In the genomic region with DNA sequence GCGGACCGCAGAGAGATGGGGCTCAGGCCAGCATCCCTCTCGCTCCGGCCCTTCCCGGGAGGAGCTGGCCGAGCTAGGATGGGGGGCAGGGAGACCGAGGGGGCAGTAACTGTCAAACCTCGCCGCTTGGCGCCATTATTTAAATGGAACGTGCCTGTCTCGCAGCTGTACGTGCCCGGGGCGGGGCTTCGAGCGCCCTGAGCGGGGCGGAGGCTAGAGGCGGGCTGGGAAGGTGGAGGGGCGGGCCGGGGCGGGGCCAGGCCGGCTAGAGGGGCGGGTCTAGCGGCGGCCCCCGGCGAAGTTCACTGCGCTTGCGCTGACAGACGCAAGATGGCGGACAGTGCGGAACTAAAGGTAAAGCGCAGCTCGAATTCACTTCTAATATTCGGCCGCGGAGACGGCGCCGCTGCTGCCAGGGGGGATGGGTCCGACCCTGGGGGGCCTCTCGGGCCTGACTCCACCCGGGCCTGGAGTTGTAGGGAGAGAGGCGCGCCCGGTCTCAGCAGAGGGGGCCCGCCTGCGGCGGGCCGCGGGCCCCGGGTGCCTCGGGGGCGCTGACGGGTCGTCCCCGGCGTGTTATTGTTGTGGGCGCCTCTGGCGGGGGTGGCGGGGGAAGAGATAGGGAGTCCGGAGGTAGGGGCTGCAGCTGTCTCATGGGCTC, we compare ENCODE assay signal across 8 cellular contexts. TPM values are rescaled to one million over a fixed set of nuclear protein-coding genes. Genes with fewer than 3 reads are reported as not detected.
A peak's percentile ranks its signal among the peaks of the same experiment; 100 is the strongest.
DNase-seq lines count a peak whose midpoint lies in the region; ATAC-seq and TF ChIP-seq lines count a peak whose summit lies in the region.

A gene (plus strand): TSS at position 319 of the 661 bp plus-strand sequence. CDS start 12 bp downstream, at position 331.

- CTCF ChIA-PET in AG04449 (lab: Yijun Ruan, JAX) (interaction anchor here (0.7 to 4.1 kb wide), 4 partner anchors 11 to 190 kb away, joined by 3 to 32 read pairs (median 3); no protein-coding TSS in a partner anchor), mammary epithelial cell (lab: Charles Lee; ENCODE audit: low non-redundant PET) (interaction anchor here (0.6 kb wide), 2 partner anchors 101 to 191 kb away, joined by 3 to 5 read pairs; no protein-coding TSS in a partner anchor)

- no TSS peak for BruUV-seq in mammary epithelial cell (replicated peaks; lab: Mats Ljungman, UMichigan)

- in situ Hi-C loops in mammary epithelial cell (cut with MboI; ENCODE audit: low sequenced_read_pairs in 2 of 2) = loop anchor here in 1 of 2 donors (25.0 kb wide), 1 partner anchor 192 kb away; no protein-coding TSS in a partner anchor

- no peak for TF ChIP-seq CTCF in AG04449 (IDR thresholded peaks at IDR 0.05; ENCODE audit: insufficient read depth, low read length, missing control alignments)
- TF ChIP-seq CTCF in WERI-Rb-1 (IDR thresholded peaks at IDR 0.05; ENCODE audit: low read depth, low read length) = no peak
- TF ChIP-seq CTCF in mammary epithelial cell (conservative IDR thresholded peaks at IDR 0.05 in 1 of 2, IDR thresholded peaks at IDR 0.05 in 1 of 2; ENCODE audit: extremely low read depth in 1 of 2, insufficient read depth in 1 of 2, low read depth in 1 of 2, low read length in 2 of 2) = no peak

- H2AFZ ChIP-seq in mammary epithelial cell (ENCODE audit: low read depth, low read length) = peak within 1 kb of the TSS; percentile 90

- intact Hi-C loops in mammary epithelial cell (cut with micrococcal nuclease) = loop anchor here (2.0 kb wide), 2 partner anchors 55 to 101 kb away; no protein-coding TSS in a partner anchor

- H3K9ac ChIP-seq in mammary epithelial cell (ENCODE audit: insufficient read depth, low read length) (peak within 1 kb of the TSS; percentile 83), iPS-20b (ENCODE audit: low read depth, low read length) (peak within 1 kb of the TSS; percentile 84; the same call in 1 of the 2 replicates)

- DNase-seq in AG04449 (ENCODE audit: low read depth, low spot score) = no peak
- DNase-seq in NCI-H2227 (lab: John Stamatoyannopoulos, UW; ENCODE audit: unreplicated experiment) = peak; percentile 94
- DNase-seq in WERI-Rb-1 = peak; percentile 96
- peak; percentile 88 for DNase-seq in mammary epithelial cell

- H3K4me2 ChIP-seq in mammary epithelial cell (ENCODE audit: insufficient read depth, low read depth, low read length) = peak within 1 kb of the TSS; percentile 96

- H3K79me2 ChIP-seq in mammary epithelial cell (ENCODE audit: insufficient read depth, low read length) = peaks cover 50% of the 10 kb centered on the region

- ATAC-seq in GM18907 (IDR thresholded peaks at IDR 0.05; ENCODE audit: unreplicated experiment) = peak; percentile 87
- peak; percentile 81 for ATAC-seq in HG03139 (IDR thresholded peaks at IDR 0.05; ENCODE audit: unreplicated experiment)

- dilution Hi-C loops in mammary epithelial cell (cut with HindIII; ENCODE audit: low sequenced_read_pairs) = no loop called here

- H3K27me3 ChIP-seq in WERI-Rb-1 (ENCODE audit: insufficient read depth, low read depth, severe bottlenecking) (no peaks in the 10 kb centered on the region), mammary epithelial cell (ENCODE audit: insufficient read depth, low read length) (no peaks in the 10 kb centered on the region), iPS-20b (ENCODE audit: insufficient read depth, low read length) (peaks cover 13% of the 10 kb centered on the region; the same call in 1 of the 2 replicates)

- WGBS in mammary epithelial cell (ENCODE audit: low coverage, missing lambda C conversion rate) = 0% methylated on average over 12 of the region's 64 CpGs

- H3K4me1 ChIP-seq in mammary epithelial cell (ENCODE audit: insufficient read depth, low read length) = peaks cover 6% of the 10 kb centered on the region
- peaks cover 36% of the 10 kb centered on the region for H3K4me1 ChIP-seq in iPS-20b (ENCODE audit: insufficient read depth, low read length)

- H3K36me3 ChIP-seq in WERI-Rb-1 = no peaks in the 10 kb centered on the region
- H3K36me3 ChIP-seq in mammary epithelial cell (ENCODE audit: insufficient read depth, low read length) = no peaks in the 10 kb centered on the region
- H3K36me3 ChIP-seq in iPS-20b (ENCODE audit: insufficient read depth, low read depth, low read length) = no peaks in the 10 kb centered on the region

- H3K4me3 ChIP-seq in AG04449 (ENCODE audit: low read depth, low read length) = peak within 1 kb of the TSS; percentile 81
- H3K4me3 ChIP-seq in WERI-Rb-1 (ENCODE audit: low read depth, low read length) = peak within 1 kb of the TSS; percentile 72
- H3K4me3 ChIP-seq in mammary epithelial cell (replicated peaks in 1 of 3; ENCODE audit: insufficient read depth in 1 of 3, low read depth in 2 of 3, low read length in 3 of 3) = peak within 1 kb of the TSS; percentile 79 to 99 (median 87)
- peak within 1 kb of the TSS; percentile 77 for H3K4me3 ChIP-seq in iPS-20b (ENCODE audit: low read length)
- H3K4me3 ChIP-seq in skin epidermis = peak within 1 kb of the TSS; percentile 79 to 100 (median 94)

- no peaks in the 10 kb centered on the region for H4K20me1 ChIP-seq in mammary epithelial cell (ENCODE audit: insufficient read depth, low read length)

- peak within 1 kb of the TSS; percentile 96 for H3K27ac ChIP-seq in WERI-Rb-1
- H3K27ac ChIP-seq in mammary epithelial cell (ENCODE audit: insufficient read depth, low read depth, low read length) = peak within 1 kb of the TSS; percentile 73
- no peak within 1 kb of the TSS for H3K27ac ChIP-seq in iPS-20b (ENCODE audit: low read length)
- H3K27ac ChIP-seq in skin epidermis = peak within 1 kb of the TSS; percentile 88 to 99 (median 94)

- H3K9me3 ChIP-seq in WERI-Rb-1 (ENCODE audit: severe bottlenecking) (no peaks in the 10 kb centered on the region), mammary epithelial cell (replicated peaks; ENCODE audit: insufficient read depth, low read length) (no peaks in the 10 kb centered on the region), iPS-20b (ENCODE audit: insufficient read depth, low read depth, low read length) (no peaks in the 10 kb centered on the region)

- POLR2A ChIA-PET in AG04449 (lab: Yijun Ruan, JAX) = interaction anchor here (0.5 to 1.0 kb wide), 6 partner anchors 17 to 1398 kb away, joined by 3 to 4 read pairs (median 4); a partner anchor contains a TSS

RNA-seq across cellular contexts. Expression of the gene that starts here (rescaled TPM):
- total RNA-seq in mammary epithelial cell = 10 to 100 TPM; 30.2 to 31.0 TPM
- polyA plus RNA-seq in mammary epithelial cell = 39.6 TPM
- 54.6 TPM for polyA minus RNA-seq in mammary epithelial cell
